2 cellular contexts compared by ENCODE assay signal in the genomic region with DNA sequence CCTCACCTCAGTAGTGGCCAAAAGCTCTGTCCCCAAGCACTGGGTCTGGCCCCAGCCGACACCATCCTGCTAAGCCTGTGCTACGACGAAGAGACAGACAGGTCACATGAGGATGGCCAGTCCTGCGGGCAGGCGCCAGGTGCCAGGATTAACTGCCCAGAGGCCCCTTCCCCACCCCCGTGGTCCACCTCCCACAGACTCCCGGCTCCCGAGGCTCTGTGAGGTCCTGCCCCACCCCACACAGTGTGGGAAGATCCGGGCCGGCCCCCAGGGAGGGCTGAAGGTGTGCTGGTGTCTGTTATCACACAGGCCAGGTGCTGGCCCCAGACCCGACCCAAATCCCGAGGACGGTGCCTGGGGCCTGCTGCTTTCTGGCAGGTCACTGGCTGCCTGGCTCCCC.
TF ChIP-seq lines count a peak whose summit lies in the region.

No MANE protein-coding gene starts in this region.

TF ChIP-seq in K562, 482 proteins besides CTCF, POLR2A, EP300 and RAD21:
- peak; percentile 23; the same call in 1 of the 2 replicates for TF ChIP-seq POLR2G (IDR thresholded peaks at IDR 0.05; ENCODE audit: low read depth, low read length)
- no peak for TF ChIP-seq SMAD3 (CRISPR knock-in tag; conservative IDR thresholded peaks at IDR 0.05)

TF ChIP-seq in HEK293T, 16 proteins besides CTCF, POLR2A, EP300 and RAD21:
- TF ChIP-seq FOXK2 (IDR thresholded peaks at IDR 0.05) (no peak), TARDBP (IDR thresholded peaks at IDR 0.05) (no peak), BHLHE40 (IDR thresholded peaks at IDR 0.05; ENCODE audit: borderline replicate concordance) (no peak), L3MBTL2 (conservative IDR thresholded peaks at IDR 0.05) (no peak)
